ENCODE assay signal across 22 cellular contexts in the genomic region with DNA sequence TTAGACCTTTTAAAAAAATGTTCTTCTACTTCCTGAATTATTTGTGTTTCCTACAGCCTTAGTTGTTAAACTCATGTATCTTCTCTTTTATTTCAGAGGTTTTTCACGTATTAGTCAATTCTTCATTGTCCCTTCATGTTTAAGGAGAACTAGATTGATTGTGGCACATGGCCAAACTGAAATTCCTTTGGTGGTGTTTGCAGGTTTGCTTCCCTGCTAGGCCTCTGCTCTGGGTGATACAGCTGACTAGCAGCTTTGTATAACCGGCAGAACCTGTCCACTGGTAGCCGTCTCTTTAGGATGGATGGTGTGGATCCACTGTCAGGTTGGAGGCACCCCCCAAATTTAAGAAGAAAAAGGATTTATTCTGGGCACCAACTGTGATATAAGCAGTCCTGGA.
DNase-seq lines count a peak whose midpoint lies in the region; ATAC-seq, FAIRE-seq and TF ChIP-seq lines count a peak whose summit lies in the region.
"Had no signal": no experiment of that assay in that cellular context is flagged by ENCODE, and none has a peak within 500 bp of the region (broad histone marks: within the 10 kb centered on the region; RNA-seq: fewer than 3 reads in every experiment).

No MANE protein-coding gene starts in this region.

- ATAC-seq in foreskin keratinocyte: peak; percentile 62
- ATAC-seq: activated T-cell treated with anti-CD3 and anti-CD28 coated beads, Interleukin-2, amount 50 U/mL, for 4 hours; SK-N-SH treated with all-trans-retinoic acid at 6 μM for 48 hours had no signal

- no peaks in the 10 kb centered on the region for H3K36me3 ChIP-seq in prostate gland
- H3K36me3 ChIP-seq in tibial artery: no peaks in the 10 kb centered on the region
- H3K36me3 ChIP-seq: colonic mucosa, sigmoid colon, suprapubic skin had no signal

- H3K27ac ChIP-seq in foreskin keratinocyte (no peak overlapping the region), prostate gland (no peak overlapping the region), tibial artery (no peak overlapping the region)
- H3K27ac ChIP-seq: C4-2B, colonic mucosa, sigmoid colon, suprapubic skin had no signal

- H3K27me3 ChIP-seq in foreskin keratinocyte (no peaks in the 10 kb centered on the region), prostate gland (replicated peaks; ENCODE audit: insufficient read depth) (no peaks in the 10 kb centered on the region), tibial artery (no peaks in the 10 kb centered on the region)
- H3K27me3 ChIP-seq: colonic mucosa, sigmoid colon, suprapubic skin had no signal

- FAIRE-seq in D721Med (lab: Jason Lieb, UNC): no peak
- FAIRE-seq: endometrium, islet of Langerhans had no signal

- no peak for TF ChIP-seq CTCF in foreskin keratinocyte (conservative IDR thresholded peaks at IDR 0.05)
- no peak for TF ChIP-seq CTCF in prostate gland (IDR thresholded peaks at IDR 0.05)
- TF ChIP-seq CTCF in tibial artery (IDR thresholded peaks at IDR 0.05): no peak
- no peak for TF ChIP-seq CTCF in D721Med (IDR thresholded peaks at IDR 0.05; ENCODE audit: insufficient read depth, missing control alignments)

- WGBS in prostate gland: 50% methylated on average over 3 of the region's 3 CpGs

- H3K9me3 ChIP-seq in prostate gland (no peaks in the 10 kb centered on the region), tibial artery (no peaks in the 10 kb centered on the region)
- H3K9me3 ChIP-seq: colonic mucosa, sigmoid colon, suprapubic skin had no signal

- peaks cover 11% of the 10 kb centered on the region for H3K4me1 ChIP-seq in foreskin keratinocyte
- no peaks in the 10 kb centered on the region for H3K4me1 ChIP-seq in prostate gland (replicated peaks)
- no peaks in the 10 kb centered on the region for H3K4me1 ChIP-seq in tibial artery
- H3K4me1 ChIP-seq: colonic mucosa, sigmoid colon had no signal

- intact Hi-C loops in prostate gland (cut with DNase I): no loop called here
- intact Hi-C loops in tibial artery (cut with DNase I; ENCODE audit: low total_unique reads): no loop called here

- DNase-seq in HT-29 (ENCODE audit: low spot score) (peak; percentile 84), amniotic epithelial cell (ENCODE audit: low read depth) (peak; percentile 9), foreskin keratinocyte (peak; percentile 59 to 84), prostate gland (ENCODE audit: low spot score) (peak; percentile 62), tibial artery (no peak), NCI-H128 (lab: John Stamatoyannopoulos, UW; ENCODE audit: unreplicated experiment) (no peak), T-helper 9 cell (no peak), D721Med (ENCODE audit: insufficient read length, low spot score) (no peak)
- DNase-seq: activated B cell treated with CpG ODN at 0.5 μM for 24 hours; activated naive CD4-positive, alpha-beta T cell treated with Interleukin-2 at 50 U/mL for 16 hours; activated T-cell treated with anti-CD3 and anti-CD28 coated beads, Interleukin-2, amount 50 U/mL, for 4 hours; colonic mucosa; MM.1S; NCI-H1436 treated with DMSO at 0.1 percent for 48 hours; NCI-H2171 treated with DMSO at 0.1 percent for 48 hours; sigmoid colon had no signal

- no peak overlapping the region for H3K4me3 ChIP-seq in prostate gland
- H3K4me3 ChIP-seq in tibial artery: no peak overlapping the region
- H3K4me3 ChIP-seq: colonic mucosa, lung, sigmoid colon, suprapubic skin had no signal

- no peak for TF ChIP-seq POLR2A in prostate gland (IDR thresholded peaks at IDR 0.05)

Comparison
In these comparisons a context has a peak if more than half of its experiments do, and no peak if none do; other contexts are left out.
1. DNase-seq: peak in HT-29 (single experiment), amniotic epithelial cell (single experiment), foreskin keratinocyte (2 of 2) and prostate gland (single experiment); none in tibial artery (0 of 2), NCI-H128 (single experiment), T-helper 9 cell (single experiment) and D721Med (single experiment).